ENCODE assay signal across 1 cellular context in the genomic region with DNA sequence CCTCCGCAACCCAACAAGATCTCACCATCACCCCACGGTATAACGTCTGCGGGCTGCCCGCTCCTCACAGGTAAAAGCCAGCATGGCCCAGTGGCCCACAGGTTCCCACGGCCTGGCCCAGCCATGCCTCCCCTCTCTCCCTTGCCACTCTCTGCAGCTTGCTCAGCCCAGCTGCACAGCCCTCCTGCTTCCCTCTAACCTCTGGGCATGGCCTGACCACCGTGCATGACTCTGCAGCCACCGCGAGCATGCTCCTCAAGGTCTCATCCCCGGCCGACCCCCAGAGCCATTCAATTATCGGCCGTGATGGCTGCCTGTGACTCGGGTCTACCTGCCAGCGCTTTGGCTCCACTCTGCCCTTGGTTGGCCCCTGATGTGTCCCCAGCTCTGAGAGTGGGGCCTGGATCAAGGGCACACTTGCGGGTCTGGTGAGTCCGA.
TF ChIP-seq lines count a peak whose summit lies in the region.

No MANE protein-coding gene starts in this region.

TF ChIP-seq in GM23338, 12 proteins besides CTCF, POLR2A, EP300 and RAD21 (continued from another document):
- TF ChIP-seq NANOG (IDR thresholded peaks at IDR 0.05; ENCODE audit: borderline replicate concordance) = no peak
- TF ChIP-seq, protein P1, sequence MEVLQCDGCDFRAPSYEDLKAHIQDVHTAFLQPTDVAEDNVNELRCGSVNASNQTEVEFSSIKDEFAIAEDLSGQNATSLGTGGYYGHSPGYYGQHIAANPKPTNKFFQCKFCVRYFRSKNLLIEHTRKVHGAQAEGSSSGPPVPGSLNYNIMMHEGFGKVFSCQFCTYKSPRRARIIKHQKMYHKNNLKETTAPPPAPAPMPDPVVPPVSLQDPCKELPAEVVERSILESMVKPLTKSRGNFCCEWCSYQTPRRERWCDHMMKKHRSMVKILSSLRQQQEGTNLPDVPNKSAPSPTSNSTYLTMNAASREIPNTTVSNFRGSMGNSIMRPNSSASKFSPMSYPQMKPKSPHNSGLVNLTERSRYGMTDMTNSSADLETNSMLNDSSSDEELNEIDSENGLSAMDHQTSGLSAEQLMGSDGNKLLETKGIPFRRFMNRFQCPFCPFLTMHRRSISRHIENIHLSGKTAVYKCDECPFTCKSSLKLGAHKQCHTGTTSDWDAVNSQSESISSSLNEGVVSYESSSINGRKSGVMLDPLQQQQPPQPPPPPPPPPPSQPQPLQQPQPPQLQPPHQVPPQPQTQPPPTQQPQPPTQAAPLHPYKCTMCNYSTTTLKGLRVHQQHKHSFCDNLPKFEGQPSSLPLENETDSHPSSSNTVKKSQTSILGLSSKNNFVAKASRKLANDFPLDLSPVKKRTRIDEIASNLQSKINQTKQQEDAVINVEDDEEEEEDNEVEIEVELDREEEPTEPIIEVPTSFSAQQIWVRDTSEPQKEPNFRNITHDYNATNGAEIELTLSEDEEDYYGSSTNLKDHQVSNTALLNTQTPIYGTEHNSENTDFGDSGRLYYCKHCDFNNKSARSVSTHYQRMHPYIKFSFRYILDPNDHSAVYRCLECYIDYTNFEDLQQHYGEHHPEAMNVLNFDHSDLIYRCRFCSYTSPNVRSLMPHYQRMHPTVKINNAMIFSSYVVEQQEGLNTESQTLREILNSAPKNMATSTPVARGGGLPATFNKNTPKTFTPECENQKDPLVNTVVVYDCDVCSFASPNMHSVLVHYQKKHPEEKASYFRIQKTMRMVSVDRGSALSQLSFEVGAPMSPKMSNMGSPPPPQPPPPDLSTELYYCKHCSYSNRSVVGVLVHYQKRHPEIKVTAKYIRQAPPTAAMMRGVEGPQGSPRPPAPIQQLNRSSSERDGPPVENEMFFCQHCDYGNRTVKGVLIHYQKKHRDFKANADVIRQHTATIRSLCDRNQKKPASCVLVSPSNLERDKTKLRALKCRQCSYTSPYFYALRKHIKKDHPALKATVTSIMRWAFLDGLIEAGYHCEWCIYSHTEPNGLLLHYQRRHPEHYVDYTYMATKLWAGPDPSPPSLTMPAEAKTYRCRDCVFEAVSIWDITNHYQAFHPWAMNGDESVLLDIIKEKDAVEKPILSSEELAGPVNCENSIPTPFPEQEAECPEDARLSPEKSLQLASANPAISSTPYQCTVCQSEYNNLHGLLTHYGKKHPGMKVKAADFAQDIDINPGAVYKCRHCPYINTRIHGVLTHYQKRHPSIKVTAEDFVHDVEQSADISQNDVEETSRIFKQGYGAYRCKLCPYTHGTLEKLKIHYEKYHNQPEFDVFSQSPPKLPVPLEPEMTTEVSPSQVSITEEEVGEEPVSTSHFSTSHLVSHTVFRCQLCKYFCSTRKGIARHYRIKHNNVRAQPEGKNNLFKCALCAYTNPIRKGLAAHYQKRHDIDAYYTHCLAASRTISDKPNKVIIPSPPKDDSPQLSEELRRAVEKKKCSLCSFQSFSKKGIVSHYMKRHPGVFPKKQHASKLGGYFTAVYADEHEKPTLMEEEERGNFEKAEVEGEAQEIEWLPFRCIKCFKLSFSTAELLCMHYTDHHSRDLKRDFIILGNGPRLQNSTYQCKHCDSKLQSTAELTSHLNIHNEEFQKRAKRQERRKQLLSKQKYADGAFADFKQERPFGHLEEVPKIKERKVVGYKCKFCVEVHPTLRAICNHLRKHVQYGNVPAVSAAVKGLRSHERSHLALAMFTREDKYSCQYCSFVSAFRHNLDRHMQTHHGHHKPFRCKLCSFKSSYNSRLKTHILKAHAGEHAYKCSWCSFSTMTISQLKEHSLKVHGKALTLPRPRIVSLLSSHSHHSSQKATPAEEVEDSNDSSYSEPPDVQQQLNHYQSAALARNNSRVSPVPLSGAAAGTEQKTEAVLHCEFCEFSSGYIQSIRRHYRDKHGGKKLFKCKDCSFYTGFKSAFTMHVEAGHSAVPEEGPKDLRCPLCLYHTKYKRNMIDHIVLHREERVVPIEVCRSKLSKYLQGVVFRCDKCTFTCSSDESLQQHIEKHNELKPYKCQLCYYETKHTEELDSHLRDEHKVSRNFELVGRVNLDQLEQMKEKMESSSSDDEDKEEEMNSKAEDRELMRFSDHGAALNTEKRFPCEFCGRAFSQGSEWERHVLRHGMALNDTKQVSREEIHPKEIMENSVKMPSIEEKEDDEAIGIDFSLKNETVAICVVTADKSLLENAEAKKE (CRISPR knock-in tag; IDR thresholded peaks at IDR 0.05) = no peak
- TF ChIP-seq, protein P2, sequence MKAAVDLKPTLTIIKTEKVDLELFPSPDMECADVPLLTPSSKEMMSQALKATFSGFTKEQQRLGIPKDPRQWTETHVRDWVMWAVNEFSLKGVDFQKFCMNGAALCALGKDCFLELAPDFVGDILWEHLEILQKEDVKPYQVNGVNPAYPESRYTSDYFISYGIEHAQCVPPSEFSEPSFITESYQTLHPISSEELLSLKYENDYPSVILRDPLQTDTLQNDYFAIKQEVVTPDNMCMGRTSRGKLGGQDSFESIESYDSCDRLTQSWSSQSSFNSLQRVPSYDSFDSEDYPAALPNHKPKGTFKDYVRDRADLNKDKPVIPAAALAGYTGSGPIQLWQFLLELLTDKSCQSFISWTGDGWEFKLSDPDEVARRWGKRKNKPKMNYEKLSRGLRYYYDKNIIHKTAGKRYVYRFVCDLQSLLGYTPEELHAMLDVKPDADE (IDR thresholded peaks at IDR 0.05) = no peak
- no peak for TF ChIP-seq ZNF331 (CRISPR knock-in tag; IDR thresholded peaks at IDR 0.05; ENCODE audit: low read depth)
- no peak for TF ChIP-seq JUNB (IDR thresholded peaks at IDR 0.05; ENCODE audit: unreplicated experiment)
- no peak for TF ChIP-seq EZH2 (IDR thresholded peaks at IDR 0.05; ENCODE audit: low read depth, unreplicated experiment)
